Comparison of ENCODE assay signal across 20 cellular contexts in the genomic region with DNA sequence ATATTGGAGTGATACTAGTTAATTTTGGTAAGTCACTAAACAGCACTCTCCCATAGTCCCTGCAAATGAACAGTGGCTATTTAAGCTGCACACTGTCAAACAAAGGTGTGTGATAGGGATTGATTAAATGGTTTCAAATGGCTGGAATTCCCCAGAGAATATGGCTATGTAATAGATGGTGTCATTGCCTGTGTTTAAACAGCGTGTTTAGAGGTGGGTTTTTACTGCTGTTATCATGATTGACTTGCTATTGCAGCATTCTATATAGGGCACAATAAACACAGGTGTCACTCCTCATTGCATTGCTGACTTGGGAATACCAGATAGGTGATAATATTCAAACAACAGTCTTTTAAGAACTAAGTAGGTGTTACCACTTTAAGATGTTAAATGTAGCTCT.
A peak's percentile ranks its signal among the peaks of the same experiment; 100 is the strongest.
DNase-seq lines count a peak whose midpoint lies in the region; ATAC-seq, FAIRE-seq and TF ChIP-seq lines count a peak whose summit lies in the region.
"Had no signal": no experiment of that assay in that cellular context is flagged by ENCODE, and none has a peak within 500 bp of the region (broad histone marks: within the 10 kb centered on the region; RNA-seq: fewer than 3 reads in every experiment).

No MANE protein-coding gene starts in this region.

- H3K36me3 ChIP-seq in body of pancreas (replicated peaks in 1 of 2; ENCODE audit: insufficient read depth in 1 of 2, low read depth in 2 of 2) (no peaks in the 10 kb centered on the region), small intestine (ENCODE audit: control insufficient read depth in 2 of 2, insufficient read depth in 2 of 2, low read length in 2 of 2) (no peaks in the 10 kb centered on the region)

- intact Hi-C loops in body of pancreas (cut with DNase I), result no loop called here

- 29 to 39% methylated on average over 1 of the region's 1 CpG for WGBS in body of pancreas, 2 donors
- WGBS in small intestine, 3 donors, result 34 to 62% (median 52%) methylated on average over 1 of the region's 1 CpG

- peak; percentile 65 for ATAC-seq in body of pancreas
- no peak for ATAC-seq in HG03342 (IDR thresholded peaks at IDR 0.05; ENCODE audit: unreplicated experiment)
- ATAC-seq: GM12878, HCT116 had no signal

- H3K9me3 ChIP-seq in body of pancreas, result no peaks in the 10 kb centered on the region
- H3K9me3 ChIP-seq in small intestine (ENCODE audit: control insufficient read depth, low read depth), result no peaks in the 10 kb centered on the region

- no peaks in the 10 kb centered on the region for H3K4me1 ChIP-seq in body of pancreas
- H3K4me1 ChIP-seq in small intestine (ENCODE audit: control insufficient read depth in 2 of 2, insufficient read depth in 1 of 2, low read depth in 1 of 2, low read length in 1 of 2), result no peaks in the 10 kb centered on the region

- no peaks in the 10 kb centered on the region for H3K27me3 ChIP-seq in body of pancreas
- H3K27me3 ChIP-seq in small intestine (ENCODE audit: control insufficient read depth in 2 of 2, insufficient read depth in 2 of 2, low read length in 2 of 2), result no peaks in the 10 kb centered on the region

- H3K4me3 ChIP-seq in body of pancreas (no peak overlapping the region), small intestine (ENCODE audit: low read depth in 1 of 2, low read length in 2 of 2) (no peak overlapping the region)
- H3K4me3 ChIP-seq: GM12878 had no signal

- H3K27ac ChIP-seq in body of pancreas, result no peak overlapping the region
- no peak overlapping the region for H3K27ac ChIP-seq in small intestine (ENCODE audit: low read depth in 1 of 2, low read length in 1 of 2)
- H3K27ac ChIP-seq: KMS-11 had no signal

- TF ChIP-seq CTCF in body of pancreas (IDR thresholded peaks at IDR 0.05), result no peak

- no peak for FAIRE-seq in small intestine (lab: Jason Lieb, UNC)
- FAIRE-seq: GM12878, GM19239 had no signal

- no peak for TF ChIP-seq POLR2A in body of pancreas (IDR thresholded peaks at IDR 0.05)

- DNase-seq in NCI-H2081 (lab: John Stamatoyannopoulos, UW), result peak; percentile 37 to 48
- no peak for DNase-seq in NCI-H2081 treated with DMSO at 0.1 percent for 48 hours (lab: John Stamatoyannopoulos, UW)
- DNase-seq in NCI-H345 treated with DMSO at 0.1 percent for 48 hours (lab: John Stamatoyannopoulos, UW; ENCODE audit: unreplicated experiment), result peak; percentile 34
- DNase-seq in body of pancreas, result no peak
- DNase-seq in small intestine, result peak; percentile 11
- no peak for DNase-seq in NCI-H524 treated with DMSO at 0.1 percent for 48 hours (lab: John Stamatoyannopoulos, UW)
- no peak for DNase-seq in NOMO-1 treated with dmso at 0.1 percent for 144 hours (lab: John Stamatoyannopoulos, UW; ENCODE audit: unreplicated experiment)
- DNase-seq: 8988T, GF-D8, GOT3, MV-4-11, NCI-H2029, NCI-H2227 treated with DMSO at 0.1 percent for 48 hours, NCI-H526 treated with DMSO at 0.1 percent for 48 hours, T-helper 1 cell had no signal

Comparison
In these comparisons a context has a peak if more than half of its experiments do, and no peak if none do; other contexts are left out.
1. DNase-seq: peak in NCI-H2081 (2 of 2), NCI-H345 treated with DMSO at 0.1 percent for 48 hours (single experiment) and small intestine (single experiment); none in NCI-H2081 treated with DMSO at 0.1 percent for 48 hours (single experiment), body of pancreas (0 of 4), NCI-H524 treated with DMSO at 0.1 percent for 48 hours (single experiment) and NOMO-1 treated with dmso at 0.1 percent for 144 hours (single experiment).